1 cellular context compared by ENCODE assay signal in the genomic region with DNA sequence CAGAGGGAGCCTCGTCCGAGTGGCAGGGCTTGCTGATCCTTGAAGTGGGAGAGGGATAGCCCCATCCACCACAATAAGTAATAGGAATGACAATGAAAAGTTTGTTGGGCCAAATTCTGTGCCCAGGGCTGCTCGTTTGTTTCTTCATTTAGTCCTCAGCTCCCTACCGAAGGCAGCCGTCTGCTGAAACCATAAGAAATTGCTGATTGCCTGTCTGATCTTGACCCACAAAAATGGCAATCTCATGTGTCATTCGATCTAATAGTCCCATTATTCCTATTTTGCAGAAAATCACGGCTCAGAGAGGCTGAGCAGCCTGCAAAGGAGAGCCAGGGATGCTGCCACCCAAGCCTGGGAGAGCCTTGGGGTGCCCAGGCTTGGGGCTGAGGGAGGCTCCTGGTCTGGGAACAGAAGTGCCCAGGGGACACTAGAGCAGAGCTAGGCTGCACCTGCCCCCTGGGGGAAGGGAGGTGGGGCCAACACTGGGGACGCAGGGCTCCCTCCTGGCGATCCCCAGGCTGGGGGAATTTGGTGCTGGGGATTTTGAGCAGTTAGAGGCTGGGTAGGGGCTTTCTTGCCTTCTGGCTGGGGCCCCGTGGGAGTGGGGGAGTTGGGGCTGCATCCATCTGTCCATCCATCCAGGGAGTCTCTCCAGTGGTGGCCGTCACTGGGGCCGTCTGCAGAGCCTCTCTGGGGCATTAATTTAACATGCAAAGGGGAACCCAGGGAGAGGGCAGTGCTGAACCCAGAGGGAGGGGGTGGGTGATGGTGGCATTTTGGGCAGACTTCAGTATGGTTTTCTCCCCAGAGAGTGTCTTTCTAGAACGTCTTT.
TF ChIP-seq lines count a peak whose summit lies in the region.

No MANE protein-coding gene starts in this region.

TF ChIP-seq in GM12878, 131 proteins besides CTCF, POLR2A, EP300 and RAD21 (continues in another document):
- peak; percentile 75 for TF ChIP-seq MTA2 (IDR thresholded peaks at IDR 0.05; ENCODE audit: low read depth)
- TF ChIP-seq KLF5 (IDR thresholded peaks at IDR 0.05; ENCODE audit: partially characterized antibody) = no peak
- TF ChIP-seq, protein P1, sequence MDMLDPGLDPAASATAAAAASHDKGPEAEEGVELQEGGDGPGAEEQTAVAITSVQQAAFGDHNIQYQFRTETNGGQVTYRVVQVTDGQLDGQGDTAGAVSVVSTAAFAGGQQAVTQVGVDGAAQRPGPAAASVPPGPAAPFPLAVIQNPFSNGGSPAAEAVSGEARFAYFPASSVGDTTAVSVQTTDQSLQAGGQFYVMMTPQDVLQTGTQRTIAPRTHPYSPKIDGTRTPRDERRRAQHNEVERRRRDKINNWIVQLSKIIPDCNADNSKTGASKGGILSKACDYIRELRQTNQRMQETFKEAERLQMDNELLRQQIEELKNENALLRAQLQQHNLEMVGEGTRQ (IDR thresholded peaks at IDR 0.05; ENCODE audit: borderline replicate concordance, low read depth, low read length) = no peak
- peak; percentile 95 for TF ChIP-seq IKZF1 (conservative IDR thresholded peaks at IDR 0.05)
- TF ChIP-seq EED (IDR thresholded peaks at IDR 0.05; ENCODE audit: low read depth) = peak; percentile 95
- TF ChIP-seq NFXL1 (IDR thresholded peaks at IDR 0.05; ENCODE audit: borderline replicate concordance) = no peak
- no peak for TF ChIP-seq ZNF622 (IDR thresholded peaks at IDR 0.05)
- no peak for TF ChIP-seq NFYA (IDR thresholded peaks at IDR 0.05; ENCODE audit: borderline replicate concordance, low read depth, low read length)
- no peak for TF ChIP-seq SUPT20H (IDR thresholded peaks at IDR 0.05; ENCODE audit: borderline replicate concordance, control insufficient read depth, low read depth, low read length)
- TF ChIP-seq BHLHE40 (IDR thresholded peaks at IDR 0.05; ENCODE audit: borderline replicate concordance in 1 of 2, low read depth in 2 of 2, low read length in 1 of 2) = peak; percentile 65 to 66
- peak; percentile 63 for TF ChIP-seq CHD2 (IDR thresholded peaks at IDR 0.05; ENCODE audit: borderline replicate concordance, low read depth, low read length)
- TF ChIP-seq BACH1 (IDR thresholded peaks at IDR 0.05; ENCODE audit: borderline replicate concordance) = 0 out of 2 replicates have a peak, but pooled peaks have one; percentile 5
- peak; percentile 97 for TF ChIP-seq MEF2B (IDR thresholded peaks at IDR 0.05; ENCODE audit: partially characterized antibody, poor library complexity, severe bottlenecking)
- no peak for TF ChIP-seq ZNF207 (IDR thresholded peaks at IDR 0.05; ENCODE audit: borderline replicate concordance)
- peak; percentile 20; the same call in 1 of the 2 replicates for TF ChIP-seq MXI1 (IDR thresholded peaks at IDR 0.05; ENCODE audit: low read depth, low read length)
- TF ChIP-seq, protein P2, sequence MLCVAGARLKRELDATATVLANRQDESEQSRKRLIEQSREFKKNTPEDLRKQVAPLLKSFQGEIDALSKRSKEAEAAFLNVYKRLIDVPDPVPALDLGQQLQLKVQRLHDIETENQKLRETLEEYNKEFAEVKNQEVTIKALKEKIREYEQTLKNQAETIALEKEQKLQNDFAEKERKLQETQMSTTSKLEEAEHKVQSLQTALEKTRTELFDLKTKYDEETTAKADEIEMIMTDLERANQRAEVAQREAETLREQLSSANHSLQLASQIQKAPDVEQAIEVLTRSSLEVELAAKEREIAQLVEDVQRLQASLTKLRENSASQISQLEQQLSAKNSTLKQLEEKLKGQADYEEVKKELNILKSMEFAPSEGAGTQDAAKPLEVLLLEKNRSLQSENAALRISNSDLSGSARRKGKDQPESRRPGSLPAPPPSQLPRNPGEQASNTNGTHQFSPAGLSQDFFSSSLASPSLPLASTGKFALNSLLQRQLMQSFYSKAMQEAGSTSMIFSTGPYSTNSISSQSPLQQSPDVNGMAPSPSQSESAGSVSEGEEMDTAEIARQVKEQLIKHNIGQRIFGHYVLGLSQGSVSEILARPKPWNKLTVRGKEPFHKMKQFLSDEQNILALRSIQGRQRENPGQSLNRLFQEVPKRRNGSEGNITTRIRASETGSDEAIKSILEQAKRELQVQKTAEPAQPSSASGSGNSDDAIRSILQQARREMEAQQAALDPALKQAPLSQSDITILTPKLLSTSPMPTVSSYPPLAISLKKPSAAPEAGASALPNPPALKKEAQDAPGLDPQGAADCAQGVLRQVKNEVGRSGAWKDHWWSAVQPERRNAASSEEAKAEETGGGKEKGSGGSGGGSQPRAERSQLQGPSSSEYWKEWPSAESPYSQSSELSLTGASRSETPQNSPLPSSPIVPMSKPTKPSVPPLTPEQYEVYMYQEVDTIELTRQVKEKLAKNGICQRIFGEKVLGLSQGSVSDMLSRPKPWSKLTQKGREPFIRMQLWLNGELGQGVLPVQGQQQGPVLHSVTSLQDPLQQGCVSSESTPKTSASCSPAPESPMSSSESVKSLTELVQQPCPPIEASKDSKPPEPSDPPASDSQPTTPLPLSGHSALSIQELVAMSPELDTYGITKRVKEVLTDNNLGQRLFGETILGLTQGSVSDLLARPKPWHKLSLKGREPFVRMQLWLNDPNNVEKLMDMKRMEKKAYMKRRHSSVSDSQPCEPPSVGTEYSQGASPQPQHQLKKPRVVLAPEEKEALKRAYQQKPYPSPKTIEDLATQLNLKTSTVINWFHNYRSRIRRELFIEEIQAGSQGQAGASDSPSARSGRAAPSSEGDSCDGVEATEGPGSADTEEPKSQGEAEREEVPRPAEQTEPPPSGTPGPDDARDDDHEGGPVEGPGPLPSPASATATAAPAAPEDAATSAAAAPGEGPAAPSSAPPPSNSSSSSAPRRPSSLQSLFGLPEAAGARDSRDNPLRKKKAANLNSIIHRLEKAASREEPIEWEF (IDR thresholded peaks at IDR 0.05; ENCODE audit: insufficient replicate concordance, low read depth, low read length) = peak; percentile 29
- TF ChIP-seq, protein P3, sequence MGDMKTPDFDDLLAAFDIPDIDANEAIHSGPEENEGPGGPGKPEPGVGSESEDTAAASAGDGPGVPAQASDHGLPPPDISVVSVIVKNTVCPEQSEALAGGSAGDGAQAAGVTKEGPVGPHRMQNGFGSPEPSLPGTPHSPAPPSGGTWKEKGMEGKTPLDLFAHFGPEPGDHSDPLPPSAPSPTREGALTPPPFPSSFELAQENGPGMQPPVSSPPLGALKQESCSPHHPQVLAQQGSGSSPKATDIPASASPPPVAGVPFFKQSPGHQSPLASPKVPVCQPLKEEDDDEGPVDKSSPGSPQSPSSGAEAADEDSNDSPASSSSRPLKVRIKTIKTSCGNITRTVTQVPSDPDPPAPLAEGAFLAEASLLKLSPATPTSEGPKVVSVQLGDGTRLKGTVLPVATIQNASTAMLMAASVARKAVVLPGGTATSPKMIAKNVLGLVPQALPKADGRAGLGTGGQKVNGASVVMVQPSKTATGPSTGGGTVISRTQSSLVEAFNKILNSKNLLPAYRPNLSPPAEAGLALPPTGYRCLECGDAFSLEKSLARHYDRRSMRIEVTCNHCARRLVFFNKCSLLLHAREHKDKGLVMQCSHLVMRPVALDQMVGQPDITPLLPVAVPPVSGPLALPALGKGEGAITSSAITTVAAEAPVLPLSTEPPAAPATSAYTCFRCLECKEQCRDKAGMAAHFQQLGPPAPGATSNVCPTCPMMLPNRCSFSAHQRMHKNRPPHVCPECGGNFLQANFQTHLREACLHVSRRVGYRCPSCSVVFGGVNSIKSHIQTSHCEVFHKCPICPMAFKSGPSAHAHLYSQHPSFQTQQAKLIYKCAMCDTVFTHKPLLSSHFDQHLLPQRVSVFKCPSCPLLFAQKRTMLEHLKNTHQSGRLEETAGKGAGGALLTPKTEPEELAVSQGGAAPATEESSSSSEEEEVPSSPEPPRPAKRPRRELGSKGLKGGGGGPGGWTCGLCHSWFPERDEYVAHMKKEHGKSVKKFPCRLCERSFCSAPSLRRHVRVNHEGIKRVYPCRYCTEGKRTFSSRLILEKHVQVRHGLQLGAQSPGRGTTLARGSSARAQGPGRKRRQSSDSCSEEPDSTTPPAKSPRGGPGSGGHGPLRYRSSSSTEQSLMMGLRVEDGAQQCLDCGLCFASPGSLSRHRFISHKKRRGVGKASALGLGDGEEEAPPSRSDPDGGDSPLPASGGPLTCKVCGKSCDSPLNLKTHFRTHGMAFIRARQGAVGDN (IDR thresholded peaks at IDR 0.05) = peak; percentile 6; the same call in 1 of the 2 replicates
- TF ChIP-seq MYB (IDR thresholded peaks at IDR 0.05; ENCODE audit: borderline replicate concordance, low read depth, low read length) = peak; percentile 94
- no peak for TF ChIP-seq RCOR1 (conservative IDR thresholded peaks at IDR 0.05; ENCODE audit: low read depth, low read length)
- peak; percentile 51; the same call in 1 of the 2 replicates for TF ChIP-seq NR2F1 (conservative IDR thresholded peaks at IDR 0.05)
- peak; percentile 41; the same call in 1 of the 2 replicates for TF ChIP-seq POLR2AphosphoS5 (IDR thresholded peaks at IDR 0.05; ENCODE audit: low read length)
- no peak for TF ChIP-seq RFX5 (IDR thresholded peaks at IDR 0.05; ENCODE audit: low read depth, low read length)
- TF ChIP-seq ATF7 (IDR thresholded peaks at IDR 0.05; ENCODE audit: low read depth) = no peak
- TF ChIP-seq, protein P4, sequence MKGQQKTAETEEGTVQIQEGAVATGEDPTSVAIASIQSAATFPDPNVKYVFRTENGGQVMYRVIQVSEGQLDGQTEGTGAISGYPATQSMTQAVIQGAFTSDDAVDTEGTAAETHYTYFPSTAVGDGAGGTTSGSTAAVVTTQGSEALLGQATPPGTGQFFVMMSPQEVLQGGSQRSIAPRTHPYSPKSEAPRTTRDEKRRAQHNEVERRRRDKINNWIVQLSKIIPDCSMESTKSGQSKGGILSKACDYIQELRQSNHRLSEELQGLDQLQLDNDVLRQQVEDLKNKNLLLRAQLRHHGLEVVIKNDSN (IDR thresholded peaks at IDR 0.05; ENCODE audit: borderline replicate concordance, extremely low read length, insufficient read depth, low read depth, low read length) = no peak
- no peak for TF ChIP-seq ESRRA (IDR thresholded peaks at IDR 0.05; ENCODE audit: low read length)
- peak; percentile 59; the same call in 1 of the 2 replicates for TF ChIP-seq BCL11A (IDR thresholded peaks at IDR 0.05; ENCODE audit: low read depth, low read length)
- TF ChIP-seq HCFC1 (IDR thresholded peaks at IDR 0.05; ENCODE audit: low read length) = no peak
- no peak for TF ChIP-seq SIN3A (IDR thresholded peaks at IDR 0.05; ENCODE audit: low read depth, low read length)
- no peak for TF ChIP-seq ZZZ3 (IDR thresholded peaks at IDR 0.05; ENCODE audit: control insufficient read depth, insufficient read length, low read depth)
- TF ChIP-seq NR2C2 (IDR thresholded peaks at IDR 0.05; ENCODE audit: borderline replicate concordance, control insufficient read depth, insufficient read length, low read depth) = no peak
- TF ChIP-seq, protein P5, sequence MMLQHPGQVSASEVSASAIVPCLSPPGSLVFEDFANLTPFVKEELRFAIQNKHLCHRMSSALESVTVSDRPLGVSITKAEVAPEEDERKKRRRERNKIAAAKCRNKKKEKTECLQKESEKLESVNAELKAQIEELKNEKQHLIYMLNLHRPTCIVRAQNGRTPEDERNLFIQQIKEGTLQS (IDR thresholded peaks at IDR 0.05; ENCODE audit: borderline replicate concordance, extremely low read depth, low read depth, low read length) = no peak
- peak; percentile 94 for TF ChIP-seq TCF12 (IDR thresholded peaks at IDR 0.05; ENCODE audit: low read depth, low read length)
- peak; percentile 99 for TF ChIP-seq RELA (IDR thresholded peaks at IDR 0.05; ENCODE audit: borderline replicate concordance, partially characterized antibody)
- peak; percentile 14; the same call in 1 of the 2 replicates for TF ChIP-seq RB1 (IDR thresholded peaks at IDR 0.05; ENCODE audit: borderline replicate concordance)
- TF ChIP-seq KDM1A (IDR thresholded peaks at IDR 0.05; ENCODE audit: borderline replicate concordance) = no peak
- TF ChIP-seq IKZF2 (IDR thresholded peaks at IDR 0.05) = peak; percentile 81 to 86
- TF ChIP-seq TCF3 (IDR thresholded peaks at IDR 0.05; ENCODE audit: borderline replicate concordance, insufficient read depth, low read depth, low read length) = 0 out of 2 replicates have a peak, but pooled peaks have one; percentile 60
- peak; percentile 67 for TF ChIP-seq SP1 (IDR thresholded peaks at IDR 0.05; ENCODE audit: low read depth, low read length)
- TF ChIP-seq, protein P6, sequence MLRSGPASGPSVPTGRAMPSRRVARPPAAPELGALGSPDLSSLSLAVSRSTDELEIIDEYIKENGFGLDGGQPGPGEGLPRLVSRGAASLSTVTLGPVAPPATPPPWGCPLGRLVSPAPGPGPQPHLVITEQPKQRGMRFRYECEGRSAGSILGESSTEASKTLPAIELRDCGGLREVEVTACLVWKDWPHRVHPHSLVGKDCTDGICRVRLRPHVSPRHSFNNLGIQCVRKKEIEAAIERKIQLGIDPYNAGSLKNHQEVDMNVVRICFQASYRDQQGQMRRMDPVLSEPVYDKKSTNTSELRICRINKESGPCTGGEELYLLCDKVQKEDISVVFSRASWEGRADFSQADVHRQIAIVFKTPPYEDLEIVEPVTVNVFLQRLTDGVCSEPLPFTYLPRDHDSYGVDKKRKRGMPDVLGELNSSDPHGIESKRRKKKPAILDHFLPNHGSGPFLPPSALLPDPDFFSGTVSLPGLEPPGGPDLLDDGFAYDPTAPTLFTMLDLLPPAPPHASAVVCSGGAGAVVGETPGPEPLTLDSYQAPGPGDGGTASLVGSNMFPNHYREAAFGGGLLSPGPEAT (IDR thresholded peaks at IDR 0.05; ENCODE audit: low read depth) = peak; percentile 97
- TF ChIP-seq, protein P7, sequence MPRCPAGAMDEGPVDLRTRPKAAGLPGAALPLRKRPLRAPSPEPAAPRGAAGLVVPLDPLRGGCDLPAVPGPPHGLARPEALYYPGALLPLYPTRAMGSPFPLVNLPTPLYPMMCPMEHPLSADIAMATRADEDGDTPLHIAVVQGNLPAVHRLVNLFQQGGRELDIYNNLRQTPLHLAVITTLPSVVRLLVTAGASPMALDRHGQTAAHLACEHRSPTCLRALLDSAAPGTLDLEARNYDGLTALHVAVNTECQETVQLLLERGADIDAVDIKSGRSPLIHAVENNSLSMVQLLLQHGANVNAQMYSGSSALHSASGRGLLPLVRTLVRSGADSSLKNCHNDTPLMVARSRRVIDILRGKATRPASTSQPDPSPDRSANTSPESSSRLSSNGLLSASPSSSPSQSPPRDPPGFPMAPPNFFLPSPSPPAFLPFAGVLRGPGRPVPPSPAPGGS (IDR thresholded peaks at IDR 0.05; ENCODE audit: borderline replicate concordance, insufficient read depth, low read depth, low read length, poor library complexity, severe bottlenecking) = peak; percentile 75
- TF ChIP-seq ZNF384 (IDR thresholded peaks at IDR 0.05; ENCODE audit: borderline replicate concordance, low read depth, low read length) = no peak
- no peak for TF ChIP-seq RAD51 (IDR thresholded peaks at IDR 0.05)
- TF ChIP-seq TBL1XR1 (IDR thresholded peaks at IDR 0.05; ENCODE audit: low read depth, low read length) = peak; percentile 6; the same call in 1 of the 2 replicates
- TF ChIP-seq, protein P8, sequence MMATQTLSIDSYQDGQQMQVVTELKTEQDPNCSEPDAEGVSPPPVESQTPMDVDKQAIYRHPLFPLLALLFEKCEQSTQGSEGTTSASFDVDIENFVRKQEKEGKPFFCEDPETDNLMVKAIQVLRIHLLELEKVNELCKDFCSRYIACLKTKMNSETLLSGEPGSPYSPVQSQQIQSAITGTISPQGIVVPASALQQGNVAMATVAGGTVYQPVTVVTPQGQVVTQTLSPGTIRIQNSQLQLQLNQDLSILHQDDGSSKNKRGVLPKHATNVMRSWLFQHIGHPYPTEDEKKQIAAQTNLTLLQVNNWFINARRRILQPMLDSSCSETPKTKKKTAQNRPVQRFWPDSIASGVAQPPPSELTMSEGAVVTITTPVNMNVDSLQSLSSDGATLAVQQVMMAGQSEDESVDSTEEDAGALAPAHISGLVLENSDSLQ (IDR thresholded peaks at IDR 0.05) = no peak
- no peak for TF ChIP-seq SREBF1 (IDR thresholded peaks at IDR 0.05; ENCODE audit: low read length)
